Comparison of ENCODE assay signal across 8 cellular contexts in genomic region chr7:86222806-86223205, GRCh38.
"Had no signal": no experiment of that assay in that cellular context is flagged by ENCODE, and none has a peak within 500 bp of the region (broad histone marks: within the 10 kb centered on the region; RNA-seq: fewer than 3 reads in every experiment).

No MANE protein-coding gene starts in this region.

- ATAC-seq: GM12878 had no signal

- H3K4me3 ChIP-seq: GM12878 had no signal

- FAIRE-seq: G401.6, GM12878, GM12891, GM12892, GM18507, GM19239 had no signal

- DNase-seq: GDM1, GF-D8 had no signal
